Comparison of ENCODE assay signal across 1 cellular context in the genomic region with DNA sequence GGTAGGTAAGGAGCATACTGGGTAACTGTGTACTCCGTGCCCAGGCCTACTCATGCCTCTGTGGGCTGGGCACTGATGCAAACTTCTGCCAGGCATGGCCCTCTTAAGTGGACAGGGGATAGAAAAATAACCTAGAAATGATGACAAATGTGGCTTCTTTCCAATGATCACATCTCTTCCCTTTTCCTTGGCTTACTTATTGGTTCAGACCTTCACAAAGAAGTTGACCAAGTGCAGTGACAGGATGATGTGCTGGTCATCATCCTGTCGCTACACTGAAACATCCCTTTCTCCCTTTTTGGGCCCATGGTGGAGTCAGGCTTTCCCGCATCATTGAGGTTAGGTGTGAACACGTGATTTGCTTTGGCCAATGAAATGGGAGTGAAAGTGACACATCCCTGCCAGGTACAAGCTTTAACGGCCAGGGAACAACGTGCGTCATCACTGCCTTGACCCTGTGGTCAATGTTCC.
TF ChIP-seq lines count a peak whose summit lies in the region.

No MANE protein-coding gene starts in this region.

TF ChIP-seq in K562, 482 proteins besides CTCF, POLR2A, EP300 and RAD21:
- TF ChIP-seq USF2 (CRISPR knock-in tag; IDR thresholded peaks at IDR 0.05) (peak; percentile 45; the same call in 1 of the 2 replicates), ELF2 (CRISPR knock-in tag; IDR thresholded peaks at IDR 0.05) (no peak), E2F6 (IDR thresholded peaks at IDR 0.05; ENCODE audit: borderline replicate concordance in 1 of 2, extremely low read depth in 1 of 2, insufficient read depth in 1 of 2, insufficient read length in 1 of 2, low read depth in 1 of 2, low read length in 1 of 2, poor library complexity in 1 of 2, severe bottlenecking in 1 of 2) (peak in 1 of 2 experiments; percentile 12), RAD51 (IDR thresholded peaks at IDR 0.05; ENCODE audit: borderline replicate concordance, low read depth) (peak; percentile 54; the same call in 1 of the 2 replicates), NFYB (IDR thresholded peaks at IDR 0.05; ENCODE audit: extremely low read depth, insufficient read length) (peak; percentile 86), CHAMP1 (IDR thresholded peaks at IDR 0.05) (no peak), ATF1 (CRISPR knock-in tag; IDR thresholded peaks at IDR 0.05) (no peak), ATF1 (tag; IDR thresholded peaks at IDR 0.05) (no peak), POU5F1 (IDR thresholded peaks at IDR 0.05; ENCODE audit: borderline replicate concordance, low read depth, low read length, partially characterized antibody) (no peak), POLR2B (IDR thresholded peaks at IDR 0.05; ENCODE audit: low read depth, partially characterized antibody) (no peak), RBM25 (IDR thresholded peaks at IDR 0.05; ENCODE audit: low read depth, low read length, severe bottlenecking) (peak; percentile 22)
- TF ChIP-seq, protein P1, sequence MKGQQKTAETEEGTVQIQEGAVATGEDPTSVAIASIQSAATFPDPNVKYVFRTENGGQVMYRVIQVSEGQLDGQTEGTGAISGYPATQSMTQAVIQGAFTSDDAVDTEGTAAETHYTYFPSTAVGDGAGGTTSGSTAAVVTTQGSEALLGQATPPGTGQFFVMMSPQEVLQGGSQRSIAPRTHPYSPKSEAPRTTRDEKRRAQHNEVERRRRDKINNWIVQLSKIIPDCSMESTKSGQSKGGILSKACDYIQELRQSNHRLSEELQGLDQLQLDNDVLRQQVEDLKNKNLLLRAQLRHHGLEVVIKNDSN (CRISPR knock-in tag; IDR thresholded peaks at IDR 0.05) = peak; percentile 37
